In the genomic region with DNA sequence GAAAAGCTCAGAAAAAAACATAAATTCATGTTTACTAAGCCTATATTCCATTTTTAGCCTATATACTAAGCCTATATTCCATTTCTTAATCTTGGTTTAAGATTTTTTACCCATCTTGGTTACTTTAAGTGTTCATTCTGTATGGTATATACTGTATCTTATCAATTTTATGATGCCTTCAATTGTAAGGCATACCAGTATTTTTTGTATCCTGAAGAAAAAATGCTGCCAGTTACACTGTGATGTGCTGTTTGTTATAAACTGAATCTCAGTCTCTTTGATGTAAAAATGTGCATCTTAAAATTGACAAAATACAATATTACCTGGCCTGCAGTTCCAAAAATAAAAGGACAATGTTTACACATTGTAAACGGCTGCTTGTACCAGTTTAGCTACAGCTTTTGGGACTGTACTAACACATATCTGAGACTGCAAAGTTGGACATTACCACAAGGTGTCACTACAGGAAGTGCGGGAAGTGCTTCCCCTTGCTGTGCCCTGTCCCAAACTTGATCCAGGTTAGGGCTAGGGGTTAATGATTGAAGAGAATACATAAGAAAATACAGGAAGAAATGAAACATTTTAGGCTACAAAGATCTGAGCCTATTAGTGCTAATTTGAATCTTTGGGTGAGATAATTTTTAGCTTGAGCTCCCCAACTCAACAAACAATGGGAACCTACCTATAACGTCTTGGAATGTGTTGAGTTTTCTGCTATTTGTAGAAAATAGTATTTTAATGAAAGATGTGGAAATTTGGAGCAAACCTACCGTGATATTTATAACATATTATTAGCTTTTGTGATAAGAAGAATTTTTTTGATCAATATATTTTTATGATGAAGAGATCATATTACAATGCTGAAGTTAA, we compare ENCODE assay signal across 8 cellular contexts.
DNase-seq lines count a peak whose midpoint lies in the region; ATAC-seq and TF ChIP-seq lines count a peak whose summit lies in the region.

No MANE protein-coding gene starts in this region.

- peak; percentile 5 for DNase-seq in stimulated activated CD4-positive, alpha-beta T cell treated with anti-CD3 and anti-CD28 coated beads, Interleukin-15, amount 100 ng/mL, for 24 hours
- no peak for DNase-seq in stimulated activated CD4-positive, alpha-beta T cell treated with anti-CD3 and anti-CD28 coated beads, Interleukin-4, amount 100 ng/mL, for 1 hour
- DNase-seq in HT1080 (ENCODE audit: low read depth) (peak; percentile 49), OCI-M1 (lab: John Stamatoyannopoulos, UW) (peak; percentile 84), coronary artery (ENCODE audit: low spot score) (no peak), lung (ENCODE audit: low spot score) (no peak), cerebellar nuclear complex (lab: John Stamatoyannopoulos, UW) (no peak)

- ATAC-seq in GM21529 (IDR thresholded peaks at IDR 0.05; ENCODE audit: unreplicated experiment) (peak; percentile 93), lung (ENCODE audit: insufficient read depth, low FRiP score) (peak; percentile 72)

- H3K36me3 ChIP-seq in lung (ENCODE audit: control insufficient read depth in 2 of 2, insufficient read depth in 2 of 2, low read length in 2 of 2): no peaks in the 10 kb centered on the region

- H3K4me3 ChIP-seq in coronary artery (no peak overlapping the region), lung (no peak overlapping the region)

- WGBS in lung, 2 donors: 38 to 50% methylated on average over 4 of the region's 4 CpGs

- H3K9me3 ChIP-seq in lung (ENCODE audit: control insufficient read depth in 2 of 2, insufficient read depth in 1 of 2, low read length in 1 of 2): no peaks in the 10 kb centered on the region

- no peaks in the 10 kb centered on the region for H3K27me3 ChIP-seq in lung (ENCODE audit: control insufficient read depth, insufficient read depth)

- TF ChIP-seq CTCF in coronary artery (IDR thresholded peaks at IDR 0.05): peak; percentile 48
- peak; percentile 28 for TF ChIP-seq CTCF in lung (IDR thresholded peaks at IDR 0.05; ENCODE audit: control extremely low read depth, extremely low read depth)

- no peak overlapping the region for H3K27ac ChIP-seq in coronary artery
- H3K27ac ChIP-seq in lung (ENCODE audit: low read depth in 1 of 2, low read length in 1 of 2): no peak overlapping the region

- no peaks in the 10 kb centered on the region for H3K4me1 ChIP-seq in lung (ENCODE audit: control insufficient read depth in 2 of 2, insufficient read depth in 2 of 2, low read length in 2 of 2)

Comparison
In these comparisons a context has a peak if more than half of its experiments do, and no peak if none do; other contexts are left out.
1. DNase-seq: peak in stimulated activated CD4-positive, alpha-beta T cell treated with anti-CD3 and anti-CD28 coated beads, Interleukin-15, amount 100 ng/mL, for 24 hours (single experiment), HT1080 (single experiment) and OCI-M1 (single experiment); none in stimulated activated CD4-positive, alpha-beta T cell treated with anti-CD3 and anti-CD28 coated beads, Interleukin-4, amount 100 ng/mL, for 1 hour (single experiment), coronary artery (single experiment), lung (single experiment) and cerebellar nuclear complex (0 of 2).